In the genomic region with DNA sequence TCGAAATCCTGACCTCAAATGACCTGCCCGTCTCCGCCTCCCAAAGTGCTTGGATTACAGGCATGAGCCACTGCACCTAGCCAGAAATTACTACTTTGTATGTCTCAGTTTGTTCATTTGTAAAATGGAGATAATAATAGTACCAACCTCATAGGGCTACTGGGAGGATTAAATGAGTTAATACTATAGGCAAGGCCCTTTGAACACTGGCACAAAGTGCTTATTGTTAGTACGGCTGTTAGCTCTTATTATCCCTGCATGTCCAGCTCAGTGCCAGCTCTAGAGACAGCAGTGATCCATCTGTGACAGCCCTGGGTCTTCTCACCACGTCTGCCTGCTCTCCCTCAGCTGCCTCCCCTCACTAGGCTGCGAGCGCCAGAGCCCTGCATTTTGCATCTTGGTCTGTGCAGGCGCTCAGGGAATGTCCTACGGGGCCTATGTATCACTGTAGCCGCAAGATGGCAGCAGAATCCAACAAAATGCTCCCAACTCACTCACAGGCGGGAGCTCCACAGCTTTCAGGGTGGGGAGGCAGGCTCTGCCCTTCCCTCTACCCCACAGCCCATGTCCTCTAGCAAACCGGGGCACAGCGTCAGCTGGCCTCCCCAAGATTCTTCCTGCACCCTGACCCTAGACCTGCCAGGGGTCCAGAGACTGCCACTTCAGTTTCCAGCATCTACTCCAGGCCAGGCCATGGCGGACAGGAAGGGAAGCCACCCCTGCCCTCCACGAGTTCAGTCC, we compare ENCODE assay signal across 9 cellular contexts. TPM values are rescaled to one million over a fixed set of nuclear protein-coding genes. Genes with fewer than 3 reads are reported as not detected.
DNase-seq lines count a peak whose midpoint lies in the region; ATAC-seq, FAIRE-seq and TF ChIP-seq lines count a peak whose summit lies in the region.
"Had no signal": no experiment of that assay in that cellular context is flagged by ENCODE, and none has a peak within 500 bp of the region (broad histone marks: within the 10 kb centered on the region; RNA-seq: fewer than 3 reads in every experiment).

No MANE protein-coding gene starts in this region.

- H3K9me3 ChIP-seq in Caco-2 (no peaks in the 10 kb centered on the region), endothelial cell of umbilical vein (replicated peaks; ENCODE audit: control insufficient read depth, insufficient read depth, low read length) (no peaks in the 10 kb centered on the region)

- H3K4me1 ChIP-seq in Caco-2 (peaks cover 9% of the 10 kb centered on the region), endothelial cell of umbilical vein (ENCODE audit: control insufficient read depth, extremely low read depth, insufficient read depth, low read length) (no peaks in the 10 kb centered on the region)

- H3K27me3 ChIP-seq in Caco-2 (replicated peaks; ENCODE audit: control insufficient read depth, insufficient read depth, low read length) (no peaks in the 10 kb centered on the region), endothelial cell of umbilical vein (ENCODE audit: control insufficient read depth in 2 of 2, insufficient read depth in 2 of 2, low read length in 2 of 2) (peaks cover 0 to 2% of the 10 kb centered on the region in 2 experiments)

- no peak overlapping the region for H3K9ac ChIP-seq in endothelial cell of umbilical vein (replicated peaks; ENCODE audit: extremely low read depth, insufficient read depth, low read length)

- H3K27me3 Mint-ChIP-seq in Caco-2 (ENCODE audit: insufficient read depth, unreplicated experiment) = no peaks in the 10 kb centered on the region
- H3K27me3 Mint-ChIP-seq in activated CD8-positive, alpha-beta memory T cell treated with anti-CD3 and anti-CD28 coated beads, Interleukin-2, amount 10 ng/mL, durations not matched to agents 7 days and 5 days = no peaks in the 10 kb centered on the region
- no peaks in the 10 kb centered on the region for H3K27me3 Mint-ChIP-seq in stimulated activated naive B cell treated with anti-CD40 and anti-IgM and Interleukin-4, amounts not matched to agents 10 μg/mL and 1 μg/mL and 100 μg/mL, for 72 hours

- H3K4me2 ChIP-seq in endothelial cell of umbilical vein (ENCODE audit: insufficient read depth, low read length) = no peak overlapping the region

- H2AFZ ChIP-seq in endothelial cell of umbilical vein (ENCODE audit: low read depth, low read length) = no peak overlapping the region

- dilution Hi-C loops in endothelial cell of umbilical vein (cut with MboI; ENCODE audit: extremely low pct_ligation_motif_present, low sequenced_read_pairs) = no loop called here

- peak; percentile 75 to 88 for TF ChIP-seq CTCF in Caco-2 (IDR thresholded peaks at IDR 0.05; ENCODE audit: insufficient read depth in 1 of 2, low read depth in 1 of 2, low read length in 1 of 2, severe bottlenecking in 1 of 2, unreplicated experiment in 1 of 2)
- TF ChIP-seq CTCF in endothelial cell of umbilical vein (IDR thresholded peaks at IDR 0.05; ENCODE audit: extremely low read depth in 1 of 2, insufficient read depth in 1 of 2, low read depth in 1 of 2, low read length in 2 of 2) = peak; percentile 75 to 84

- CTCF ChIA-PET in Caco-2 (lab: Charles Lee) = interaction anchor here (0.7 to 3.4 kb wide), 16 partner anchors 12 to 603 kb away, joined by 3 to 70 read pairs (median 4); partner anchors contain the start of genes AKNA and ATP6V1G1
- CTCF ChIA-PET in activated CD8-positive, alpha-beta memory T cell treated with anti-CD3 and anti-CD28 coated beads, Interleukin-2, amount 10 ng/mL, durations not matched to agents 7 days and 5 days (lab: Charles Lee) = interaction anchor here (0.6 to 11.2 kb wide), 53 partner anchors 9 to 635 kb away, joined by 3 to 207 read pairs (median 5); partner anchors contain the start of genes AKNA, ATP6V1G1, TEX53 and TMEM268
- CTCF ChIA-PET in endothelial cell of umbilical vein (lab: Charles Lee) = interaction anchor here (0.5 to 9.5 kb wide), 72 partner anchors 10 to 1118 kb away, joined by 3 to 397 read pairs (median 5); partner anchors contain the start of genes AKNA, ATP6V1G1 and TEX53

- H3K27ac Mint-ChIP-seq in Caco-2 (ENCODE audit: unreplicated experiment) = no peak overlapping the region
- H3K27ac Mint-ChIP-seq in activated CD8-positive, alpha-beta memory T cell treated with anti-CD3 and anti-CD28 coated beads, Interleukin-2, amount 10 ng/mL, durations not matched to agents 7 days and 5 days = peak overlapping the region; percentile 34
- no peak overlapping the region for H3K27ac Mint-ChIP-seq in stimulated activated naive B cell treated with anti-CD40 and anti-IgM and Interleukin-4, amounts not matched to agents 10 μg/mL and 1 μg/mL and 100 μg/mL, for 72 hours

- POLR2A ChIA-PET in Caco-2 (lab: Charles Lee) (interaction anchor here (0.6 kb wide), 1 partner anchor 207 kb away, joined by 3 read pairs; no protein-coding TSS in a partner anchor), endothelial cell of umbilical vein (lab: Charles Lee) (no interaction called here)

- H3K36me3 Mint-ChIP-seq in Caco-2 (ENCODE audit: insufficient read depth, unreplicated experiment) = no peaks in the 10 kb centered on the region
- no peaks in the 10 kb centered on the region for H3K36me3 Mint-ChIP-seq in activated CD8-positive, alpha-beta memory T cell treated with anti-CD3 and anti-CD28 coated beads, Interleukin-2, amount 10 ng/mL, durations not matched to agents 7 days and 5 days
- peaks cover 3 to 11% of the 10 kb centered on the region in 2 donors for H3K36me3 Mint-ChIP-seq in stimulated activated naive B cell treated with anti-CD40 and anti-IgM and Interleukin-4, amounts not matched to agents 10 μg/mL and 1 μg/mL and 100 μg/mL, for 72 hours

- no peaks in the 10 kb centered on the region for H3K36me3 ChIP-seq in Caco-2 (ENCODE audit: control insufficient read depth, insufficient read depth, low read length)
- H3K36me3 ChIP-seq in endothelial cell of umbilical vein (ENCODE audit: control insufficient read depth in 2 of 2, extremely low read depth in 1 of 2, insufficient read depth in 2 of 2, low read length in 2 of 2) = no peaks in the 10 kb centered on the region

- H3K4me3 ChIP-seq in Caco-2 (ENCODE audit: low read depth, low read length) (no peak overlapping the region), endothelial cell of umbilical vein (replicated peaks in 1 of 3; ENCODE audit: insufficient read depth in 1 of 3, low read depth in 1 of 3, low read length in 3 of 3) (no peak overlapping the region)

- BruUV-seq in Caco-2 (replicated peaks; lab: Mats Ljungman, UMichigan) = no TSS peak
- BruUV-seq in endothelial cell of umbilical vein (replicated peaks; lab: Mats Ljungman, UMichigan) = no TSS peak

- H3K9me3 Mint-ChIP-seq in Caco-2 (ENCODE audit: unreplicated experiment) = no peaks in the 10 kb centered on the region
- H3K9me3 Mint-ChIP-seq in activated CD8-positive, alpha-beta memory T cell treated with anti-CD3 and anti-CD28 coated beads, Interleukin-2, amount 10 ng/mL, durations not matched to agents 7 days and 5 days (ENCODE audit: low read depth) = no peaks in the 10 kb centered on the region
- no peaks in the 10 kb centered on the region for H3K9me3 Mint-ChIP-seq in stimulated activated naive B cell treated with anti-CD40 and anti-IgM and Interleukin-4, amounts not matched to agents 10 μg/mL and 1 μg/mL and 100 μg/mL, for 72 hours

- ATAC-seq in GM19452 (IDR thresholded peaks at IDR 0.05; ENCODE audit: unreplicated experiment) (peak; percentile 92), HG03469 (IDR thresholded peaks at IDR 0.05; ENCODE audit: unreplicated experiment) (peak; percentile 79)
- ATAC-seq in activated CD8-positive, alpha-beta memory T cell treated with anti-CD3 and anti-CD28 coated beads, Interleukin-2, amount 10 ng/mL, durations not matched to agents 7 days and 5 days = peak; percentile 98
- peak; percentile 98 to 99 for ATAC-seq in stimulated activated naive B cell treated with anti-CD40 and anti-IgM and Interleukin-4, amounts not matched to agents 10 μg/mL and 1 μg/mL and 100 μg/mL, for 72 hours (replicated peaks)

- DNase-seq in Caco-2 (peak; percentile 81 to 82), NK-92 (lab: John Stamatoyannopoulos, UW; ENCODE audit: unreplicated experiment) (peak; percentile 8), endothelial cell of umbilical vein (ENCODE audit: low read depth, low spot score) (peak; percentile 75), mucosa of gallbladder (ENCODE audit: low spot score) (peak; percentile 87)
- DNase-seq in activated CD8-positive, alpha-beta memory T cell treated with anti-CD3 and anti-CD28 coated beads, Interleukin-2, amount 10 ng/mL, durations not matched to agents 7 days and 5 days = peak; percentile 87
- DNase-seq in stimulated activated naive B cell treated with anti-CD40 and anti-IgM and Interleukin-4, amounts not matched to agents 10 μg/mL and 1 μg/mL and 100 μg/mL, for 72 hours = peak; percentile 72

- H3K79me2 ChIP-seq in endothelial cell of umbilical vein (ENCODE audit: control insufficient read depth, insufficient read depth, low read length) = no peaks in the 10 kb centered on the region

- no peaks in the 10 kb centered on the region for H3K9me1 ChIP-seq in endothelial cell of umbilical vein (replicated peaks; ENCODE audit: control insufficient read depth, extremely low read depth, insufficient read depth, low read length)

- TF ChIP-seq POLR2A in endothelial cell of umbilical vein (IDR thresholded peaks at IDR 0.05; ENCODE audit: low read depth, low read length) = no peak

- H3K4me3 Mint-ChIP-seq in Caco-2 (ENCODE audit: unreplicated experiment) = no peak overlapping the region
- no peak overlapping the region for H3K4me3 Mint-ChIP-seq in activated CD8-positive, alpha-beta memory T cell treated with anti-CD3 and anti-CD28 coated beads, Interleukin-2, amount 10 ng/mL, durations not matched to agents 7 days and 5 days
- no peak overlapping the region for H3K4me3 Mint-ChIP-seq in stimulated activated naive B cell treated with anti-CD40 and anti-IgM and Interleukin-4, amounts not matched to agents 10 μg/mL and 1 μg/mL and 100 μg/mL, for 72 hours

- intact Hi-C loops in Caco-2 (cut with micrococcal nuclease; ENCODE audit: unreplicated experiment) = loop anchor here (1.0 kb wide), 4 partner anchors 82 to 610 kb away; no protein-coding TSS in a partner anchor
- intact Hi-C loops in endothelial cell of umbilical vein (cut with micrococcal nuclease) = loop anchor here (1.0 to 5.0 kb wide), 11 partner anchors 66 to 1117 kb away; no protein-coding TSS in a partner anchor

- H3K4me1 Mint-ChIP-seq in Caco-2 (ENCODE audit: low read depth, unreplicated experiment) = no peaks in the 10 kb centered on the region
- H3K4me1 Mint-ChIP-seq in activated CD8-positive, alpha-beta memory T cell treated with anti-CD3 and anti-CD28 coated beads, Interleukin-2, amount 10 ng/mL, durations not matched to agents 7 days and 5 days = peaks cover 12% of the 10 kb centered on the region
- peaks cover 14 to 16% of the 10 kb centered on the region in 2 donors for H3K4me1 Mint-ChIP-seq in stimulated activated naive B cell treated with anti-CD40 and anti-IgM and Interleukin-4, amounts not matched to agents 10 μg/mL and 1 μg/mL and 100 μg/mL, for 72 hours

- FAIRE-seq in endothelial cell of umbilical vein (lab: Jason Lieb, UNC) = peak; percentile 88
- FAIRE-seq: endometrium had no signal

- H4K20me1 ChIP-seq in endothelial cell of umbilical vein (replicated peaks; ENCODE audit: control insufficient read depth, extremely low read depth, insufficient read depth, low read length) = no peaks in the 10 kb centered on the region

- no peak overlapping the region for H3K27ac ChIP-seq in endothelial cell of umbilical vein (ENCODE audit: insufficient read depth, low read depth, low read length)

RNA-seq across cellular contexts. Expression of gene AKNA, which starts 17.7 kb away (rescaled TPM):
- total RNA-seq in Caco-2 (2022) (43.0 and 57.8 TPM in 2 replicates), endothelial cell of umbilical vein (19.9 and 22.4 TPM in 2 replicates), mucosa of gallbladder (41.0 TPM)
- total RNA-seq in activated CD8-positive, alpha-beta memory T cell treated with anti-CD3 and anti-CD28 coated beads, Interleukin-2, amount 10 ng/mL, durations not matched to agents 7 days and 5 days = 100 to 1,000 TPM; 432 to 500 TPM
- 11.3 and 13.8 TPM in 2 replicates for polyA plus RNA-seq in endothelial cell of umbilical vein
- polyA plus RNA-seq in endothelial cell of umbilical vein (2011; cell fraction: cytosol; rRNA removed) = 7.7 and 8.8 TPM in 2 replicates
- polyA plus RNA-seq in endothelial cell of umbilical vein (2011; cell fraction: nucleus; rRNA removed) = 27.7 and 35.6 TPM in 2 replicates
- 7.5 and 10.4 TPM in 2 replicates for polyA plus RNA-seq in endothelial cell of umbilical vein (2012)
- polyA minus RNA-seq in endothelial cell of umbilical vein = 16.6 and 18.5 TPM in 2 replicates
- 3.5 TPM for polyA minus RNA-seq in endothelial cell of umbilical vein (2011; cell fraction: cytosol; rRNA and poly(A)+ RNA removed)
- 21.4 and 36.4 TPM in 2 replicates for polyA minus RNA-seq in endothelial cell of umbilical vein (2011; cell fraction: nucleus; rRNA and poly(A)+ RNA removed)

Comparison
In these comparisons a context has a peak if more than half of its experiments do, and no peak if none do; other contexts are left out.
1. DNase-seq: peak in every context shown above with its lines; median percentile 87 in activated CD8-positive, alpha-beta memory T cell treated with anti-CD3 and anti-CD28 coated beads, Interleukin-2, amount 10 ng/mL, durations not matched to agents 7 days and 5 days; 87 in mucosa of gallbladder; 82 in Caco-2; 75 in endothelial cell of umbilical vein; 72 in stimulated activated naive B cell treated with anti-CD40 and anti-IgM and Interleukin-4, amounts not matched to agents 10 μg/mL and 1 μg/mL and 100 μg/mL, for 72 hours; 8 in NK-92.